In genomic region chr2:220079595-220079994, GRCh38 we compare ENCODE assay signal across 2 cellular contexts.
TF ChIP-seq lines count a peak whose summit lies in the region.

No MANE protein-coding gene starts in this region.

TF ChIP-seq in GM12878, 131 proteins besides CTCF, POLR2A, EP300 and RAD21:
- TF ChIP-seq EZH2 (IDR thresholded peaks at IDR 0.05; ENCODE audit: borderline replicate concordance, control insufficient read depth, low read depth, low read length) = no peak
- TF ChIP-seq RAD51 (IDR thresholded peaks at IDR 0.05) = peak; percentile 37; the same call in 1 of the 2 replicates

TF ChIP-seq in K562, 482 proteins besides CTCF, POLR2A, EP300 and RAD21:
- TF ChIP-seq RAD51 (IDR thresholded peaks at IDR 0.05; ENCODE audit: borderline replicate concordance, low read depth) = peak; percentile 46; the same call in 1 of the 2 replicates
- TF ChIP-seq POLR2G (IDR thresholded peaks at IDR 0.05; ENCODE audit: low read depth, low read length) = no peak
- peak; percentile 86 for TF ChIP-seq TFE3 (CRISPR knock-in tag; IDR thresholded peaks at IDR 0.05)
